Comparison of ENCODE assay signal across 12 cellular contexts in the genomic region with DNA sequence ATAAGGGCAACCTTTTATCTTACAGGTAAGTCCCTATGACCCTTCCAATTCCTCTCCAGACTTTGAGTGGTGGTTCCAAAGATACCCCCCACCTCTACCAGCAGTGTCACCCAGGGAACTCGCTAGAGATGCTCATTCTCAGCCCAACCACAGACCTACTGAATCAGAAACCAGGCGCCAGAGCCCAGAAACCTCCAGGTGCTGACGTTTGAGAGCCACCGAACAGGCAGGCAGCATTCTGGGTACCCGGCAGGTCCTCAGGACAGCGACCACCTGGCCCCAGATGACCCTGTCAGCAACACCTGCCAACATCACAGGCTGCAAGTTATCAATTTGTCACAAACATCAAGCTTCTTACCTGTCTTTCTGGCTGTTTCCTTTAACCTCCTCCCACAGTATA. TPM values are rescaled to one million over a fixed set of nuclear protein-coding genes. Genes with fewer than 3 reads are reported as not detected.
DNase-seq lines count a peak whose midpoint lies in the region; ATAC-seq and TF ChIP-seq lines count a peak whose summit lies in the region.
"Had no signal": no experiment of that assay in that cellular context is flagged by ENCODE, and none has a peak within 500 bp of the region (broad histone marks: within the 10 kb centered on the region; RNA-seq: fewer than 3 reads in every experiment).

No MANE protein-coding gene starts in this region.

- peaks cover 79% of the 10 kb centered on the region for H3K4me1 Mint-ChIP-seq in activated T-cell treated with anti-CD3 and anti-CD28 coated beads, Interleukin-2, amount 50 U/mL, for 4 hours (ENCODE audit: low read depth)
- H3K4me1 Mint-ChIP-seq in progenitor cell of endocrine pancreas (ENCODE audit: low read depth) = peaks cover 6% of the 10 kb centered on the region
- H3K4me1 Mint-ChIP-seq: neural progenitor cell had no signal

- no peak for DNase-seq in activated CD4-positive, CD25-positive, alpha-beta regulatory T cell (lab: John Stamatoyannopoulos, UW)
- no peak for DNase-seq in activated T-cell treated with anti-CD3 and anti-CD28 coated beads, Interleukin-2, amount 50 U/mL, for 4 hours
- no peak for DNase-seq in progenitor cell of endocrine pancreas (ENCODE audit: low spot score, unreplicated experiment)
- DNase-seq in GOT3 (lab: John Stamatoyannopoulos, UW) = no peak
- no peak for DNase-seq in NCI-H1092 treated with DMSO at 0.1 percent for 48 hours (lab: John Stamatoyannopoulos, UW)
- DNase-seq in NCI-H1048 (lab: John Stamatoyannopoulos, UW) = no peak
- DNase-seq: colonic mucosa, DND-41, NCI-H2171 had no signal

- H3K36me3 Mint-ChIP-seq in activated T-cell treated with anti-CD3 and anti-CD28 coated beads, Interleukin-2, amount 50 U/mL, for 4 hours (ENCODE audit: insufficient read depth) = peaks cover 29% of the 10 kb centered on the region
- H3K36me3 Mint-ChIP-seq in progenitor cell of endocrine pancreas (ENCODE audit: insufficient read depth) = peaks cover 4% of the 10 kb centered on the region

- peak overlapping the region; percentile 54 for H3K27ac Mint-ChIP-seq in progenitor cell of endocrine pancreas
- H3K27ac Mint-ChIP-seq: neural progenitor cell had no signal

- H3K9me3 Mint-ChIP-seq in activated T-cell treated with anti-CD3 and anti-CD28 coated beads, Interleukin-2, amount 50 U/mL, for 4 hours = no peaks in the 10 kb centered on the region
- H3K9me3 Mint-ChIP-seq in progenitor cell of endocrine pancreas (ENCODE audit: low read depth) = no peaks in the 10 kb centered on the region

- TF ChIP-seq CTCF in progenitor cell of endocrine pancreas (IDR thresholded peaks at IDR 0.05; ENCODE audit: unreplicated experiment) = no peak

- H3K4me3 Mint-ChIP-seq in activated T-cell treated with anti-CD3 and anti-CD28 coated beads, Interleukin-2, amount 50 U/mL, for 4 hours = peak overlapping the region; percentile 56
- H3K4me3 Mint-ChIP-seq in progenitor cell of endocrine pancreas (ENCODE audit: low read depth) = no peak overlapping the region
- H3K4me3 Mint-ChIP-seq: neural progenitor cell had no signal

- peak; percentile 72 to 79 for ATAC-seq in activated CD4-positive, CD25-positive, alpha-beta regulatory T cell treated with anti-CD3 and anti-CD28 coated beads, Interleukin-2, amount 50 U/mL, for 24 hours
- ATAC-seq in HG03039 (IDR thresholded peaks at IDR 0.05; ENCODE audit: unreplicated experiment) = peak; percentile 53
- peak; percentile 76 to 77 for ATAC-seq in activated T-cell treated with anti-CD3 and anti-CD28 coated beads, Interleukin-2, amount 50 U/mL, for 4 hours

- no peaks in the 10 kb centered on the region for H3K27me3 Mint-ChIP-seq in activated T-cell treated with anti-CD3 and anti-CD28 coated beads, Interleukin-2, amount 50 U/mL, for 4 hours (ENCODE audit: low read depth)
- H3K27me3 Mint-ChIP-seq in progenitor cell of endocrine pancreas = no peaks in the 10 kb centered on the region

RNA-seq across cellular contexts. Expression of a gene that starts 19.5 kb away (rescaled TPM):
- total RNA-seq in activated T-cell treated with anti-CD3 and anti-CD28 coated beads, Interleukin-2, amount 50 U/mL, for 4 hours = 100 to 1,000 TPM; 106 to 120 (median 111) TPM
- total RNA-seq in progenitor cell of endocrine pancreas = 57.3 and 62.8 TPM in 2 replicates
